1 cellular context compared by ENCODE assay signal in genomic region chr12:32586390-32586789, GRCh38.
TF ChIP-seq lines count a peak whose summit lies in the region.

No MANE protein-coding gene starts in this region.

TF ChIP-seq in GM23338, 12 proteins besides CTCF, POLR2A, EP300 and RAD21 (continued from another document):
- TF ChIP-seq ZNF462 (CRISPR knock-in tag; IDR thresholded peaks at IDR 0.05) (no peak), CREB1 (CRISPR knock-in tag; IDR thresholded peaks at IDR 0.05; ENCODE audit: low read depth) (no peak), JUNB (IDR thresholded peaks at IDR 0.05; ENCODE audit: unreplicated experiment) (no peak), STAT1 (IDR thresholded peaks at IDR 0.05; ENCODE audit: unreplicated experiment) (no peak), ZNF331 (CRISPR knock-in tag; IDR thresholded peaks at IDR 0.05; ENCODE audit: low read depth) (no peak)
TF ChIP-seq in GM23338: peak in this region for 0.
